In genomic region chrX:19772759-19773623, GRCh38 we compare ENCODE assay signal across 9 cellular contexts.
DNase-seq lines count a peak whose midpoint lies in the region; ATAC-seq and TF ChIP-seq lines count a peak whose summit lies in the region.
"Had no signal": no experiment of that assay in that cellular context is flagged by ENCODE, and none has a peak within 500 bp of the region (broad histone marks: within the 10 kb centered on the region; RNA-seq: fewer than 3 reads in every experiment).

No MANE protein-coding gene starts in this region.

- peaks cover 0 to 8% (median 2%) of the 10 kb centered on the region in 4 donors for H3K9me3 ChIP-seq in stomach

- no peak for DNase-seq in activated T-cell treated with anti-CD3 and anti-CD28 coated beads, Interleukin-2, amount 50 U/mL, for 4 hours
- no peak for DNase-seq in activated T-cell treated with anti-CD3 and anti-CD28 coated beads, Interleukin-2, amount 50 U/mL, for 1 hour
- DNase-seq in activated naive CD8-positive, alpha-beta T cell treated with anti-CD3 and anti-CD28 coated beads, Interleukin-2, amount 50 U/mL, for 24 hours = no peak
- DNase-seq in stomach (no peak), HPDE6-E6E7 (ENCODE audit: extremely low spot score) (no peak), germinal center (ENCODE audit: low spot score) (no peak)
- DNase-seq: NCI-H1930 had no signal

- intact Hi-C loops in stomach (cut with DNase I; ENCODE audit: low total_unique reads) = no loop called here

- no peaks in the 10 kb centered on the region for H3K36me3 Mint-ChIP-seq in activated T-cell treated with anti-CD3 and anti-CD28 coated beads, Interleukin-2, amount 50 U/mL, for 4 hours (ENCODE audit: insufficient read depth)
- H3K36me3 Mint-ChIP-seq in activated naive CD8-positive, alpha-beta T cell treated with anti-CD3 and anti-CD28 coated beads, Interleukin-2, amount 50 U/mL, for 24 hours (ENCODE audit: low read depth) = peaks cover 11% of the 10 kb centered on the region

- no peaks in the 10 kb centered on the region for H3K36me3 ChIP-seq in stomach

- 58 to 70% (median 67%) methylated on average over 9 of the region's 9 CpGs for WGBS in stomach, 5 donors

- peaks cover 0 to 10% (median 0%) of the 10 kb centered on the region in 4 donors for H3K4me1 ChIP-seq in stomach

- no peak for TF ChIP-seq EP300 in stomach (IDR thresholded peaks at IDR 0.05)

- no peak overlapping the region for H3K4me3 ChIP-seq in stomach

- peak overlapping the region in 3 of 5 donors; percentile 27 to 72 (median 38) for H3K27ac ChIP-seq in stomach

- H3K27ac Mint-ChIP-seq in activated naive CD8-positive, alpha-beta T cell treated with anti-CD3 and anti-CD28 coated beads, Interleukin-2, amount 50 U/mL, for 24 hours = peak overlapping the region; percentile 91

- peak overlapping the region; percentile 52 for H3K4me3 Mint-ChIP-seq in activated T-cell treated with anti-CD3 and anti-CD28 coated beads, Interleukin-2, amount 50 U/mL, for 4 hours
- peak overlapping the region; percentile 55 for H3K4me3 Mint-ChIP-seq in activated naive CD8-positive, alpha-beta T cell treated with anti-CD3 and anti-CD28 coated beads, Interleukin-2, amount 50 U/mL, for 24 hours

- peak; percentile 55 to 57 for ATAC-seq in activated T-cell treated with anti-CD3 and anti-CD28 coated beads, Interleukin-2, amount 50 U/mL, for 4 hours
- peak; percentile 45 for ATAC-seq in HG03520 (IDR thresholded peaks at IDR 0.05; ENCODE audit: unreplicated experiment)
- peak; percentile 34 for ATAC-seq in activated naive CD8-positive, alpha-beta T cell treated with anti-CD3 and anti-CD28 coated beads, Interleukin-2, amount 50 U/mL, for 24 hours
- ATAC-seq in GM18519 (IDR thresholded peaks at IDR 0.05; ENCODE audit: low FRiP score, unreplicated experiment) = no peak

- TF ChIP-seq CTCF in stomach (IDR thresholded peaks at IDR 0.05) = no peak

- H3K27me3 ChIP-seq in stomach = no peaks in the 10 kb centered on the region

- H3K4me1 Mint-ChIP-seq in activated T-cell treated with anti-CD3 and anti-CD28 coated beads, Interleukin-2, amount 50 U/mL, for 4 hours (ENCODE audit: low read depth) = peaks cover 74% of the 10 kb centered on the region
- H3K4me1 Mint-ChIP-seq in activated naive CD8-positive, alpha-beta T cell treated with anti-CD3 and anti-CD28 coated beads, Interleukin-2, amount 50 U/mL, for 24 hours = peaks cover 86% of the 10 kb centered on the region

- TF ChIP-seq POLR2A in stomach (IDR thresholded peaks at IDR 0.05) = no peak

- H3K9me3 Mint-ChIP-seq in activated T-cell treated with anti-CD3 and anti-CD28 coated beads, Interleukin-2, amount 50 U/mL, for 4 hours = no peaks in the 10 kb centered on the region
- H3K9me3 Mint-ChIP-seq in activated naive CD8-positive, alpha-beta T cell treated with anti-CD3 and anti-CD28 coated beads, Interleukin-2, amount 50 U/mL, for 24 hours = no peaks in the 10 kb centered on the region

- no peaks in the 10 kb centered on the region for H3K27me3 Mint-ChIP-seq in activated T-cell treated with anti-CD3 and anti-CD28 coated beads, Interleukin-2, amount 50 U/mL, for 4 hours (ENCODE audit: low read depth)
- peaks cover 3% of the 10 kb centered on the region for H3K27me3 Mint-ChIP-seq in activated naive CD8-positive, alpha-beta T cell treated with anti-CD3 and anti-CD28 coated beads, Interleukin-2, amount 50 U/mL, for 24 hours
